Comparison of ENCODE assay signal across 8 cellular contexts in the genomic region with DNA sequence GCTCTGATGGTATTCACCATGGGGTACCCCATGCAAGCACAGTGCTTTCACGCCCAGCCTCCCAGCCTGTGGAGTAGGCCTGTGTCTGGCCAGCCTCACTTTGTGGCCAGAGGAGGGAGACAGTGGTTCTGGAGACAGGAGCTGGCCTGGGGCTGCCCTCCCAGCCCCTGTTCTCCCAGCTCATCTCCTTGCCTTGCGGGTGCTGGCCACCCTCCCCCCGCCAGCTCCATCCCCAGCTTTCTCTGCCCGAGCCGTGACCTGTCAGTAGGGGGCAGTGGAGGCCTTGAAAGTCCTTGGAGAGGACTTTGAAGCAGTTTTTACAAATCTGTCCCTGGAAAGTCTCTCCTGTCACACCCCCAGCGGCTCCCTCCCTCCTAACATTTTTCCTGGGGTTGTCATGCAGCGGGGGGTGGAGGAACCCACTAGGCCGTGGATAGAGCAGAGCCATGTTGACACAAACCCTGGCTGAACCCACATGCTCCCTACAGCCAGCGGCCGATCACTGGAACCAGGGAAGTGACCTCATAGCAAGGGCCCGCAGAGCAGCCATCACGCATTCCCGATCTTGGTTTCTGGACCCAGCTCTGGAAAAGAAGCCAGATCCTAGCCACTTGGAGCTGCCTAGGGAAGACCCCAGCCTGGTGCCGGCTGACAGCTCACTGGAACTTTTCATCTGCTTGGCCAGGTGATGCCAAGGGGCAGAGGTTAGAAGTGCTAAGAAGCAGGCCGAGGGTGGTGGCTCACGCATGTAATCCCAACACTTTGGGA.
DNase-seq lines count a peak whose midpoint lies in the region; ATAC-seq, FAIRE-seq and TF ChIP-seq lines count a peak whose summit lies in the region.

No MANE protein-coding gene starts in this region.

- peak overlapping the region; percentile 67 for H3K9ac ChIP-seq in BLaER1

- H3K36me3 ChIP-seq in BLaER1: no peaks in the 10 kb centered on the region
- H3K36me3 ChIP-seq in H7 (replicated peaks; ENCODE audit: control insufficient read depth, insufficient read depth, low read length): no peaks in the 10 kb centered on the region; the same call in 1 of the 2 replicates
- no peaks in the 10 kb centered on the region for H3K36me3 ChIP-seq in thoracic aorta

- ATAC-seq in omental fat pad (ENCODE audit: low FRiP score) (peak; percentile 49), thoracic aorta (ENCODE audit: insufficient number of reproducible peaks, low FRiP score, low read depth) (peak; percentile 84), HG03175 (IDR thresholded peaks at IDR 0.05; ENCODE audit: unreplicated experiment) (no peak)

- FAIRE-seq in frontal cortex (lab: Jason Lieb, UNC): no peak

- H3K27me3 ChIP-seq in BLaER1: no peaks in the 10 kb centered on the region
- H3K27me3 ChIP-seq in H7 (ENCODE audit: control insufficient read depth, insufficient read depth, low read length): no peaks in the 10 kb centered on the region
- H3K27me3 ChIP-seq in thoracic aorta (replicated peaks; ENCODE audit: insufficient read depth): no peaks in the 10 kb centered on the region

- no peak for TF ChIP-seq CTCF in omental fat pad (IDR thresholded peaks at IDR 0.05)
- peak; percentile 87 for TF ChIP-seq CTCF in thoracic aorta (IDR thresholded peaks at IDR 0.05)

- H4K20me1 ChIP-seq in BLaER1: peaks cover 26% of the 10 kb centered on the region

- H3K4me1 ChIP-seq in BLaER1 (peaks cover 100% of the 10 kb centered on the region), thoracic aorta (ENCODE audit: control insufficient read depth in 1 of 2, low read depth in 2 of 2) (peaks cover 65 to 83% of the 10 kb centered on the region in 2 donors)

- H3K4me3 ChIP-seq in BLaER1: peak overlapping the region; percentile 49
- H3K4me3 ChIP-seq in H7 (ENCODE audit: insufficient read depth, low read depth, low read length): no peak overlapping the region
- no peak overlapping the region for H3K4me3 ChIP-seq in thoracic aorta

- H3K4me2 ChIP-seq in BLaER1: peak overlapping the region; percentile 99

- peak overlapping the region; percentile 99 for H3K27ac ChIP-seq in BLaER1
- peak overlapping the region; percentile 69 to 76 for H3K27ac ChIP-seq in thoracic aorta

- DNase-seq in H7 (peak; percentile 97), RPMI8226 (peak; percentile 76), frontal cortex (ENCODE audit: low spot score in 2 of 2) (peak; percentile 62 to 79), omental fat pad (ENCODE audit: low spot score) (peak; percentile 77), thoracic aorta (ENCODE audit: low spot score) (peak; percentile 91)
- DNase-seq in activated naive CD4-positive, alpha-beta T cell treated with Interleukin-2 at 50 U/mL for 16 hours: peak; percentile 87

- H3K9me3 ChIP-seq in BLaER1: no peaks in the 10 kb centered on the region
- no peaks in the 10 kb centered on the region for H3K9me3 ChIP-seq in thoracic aorta
